ENCODE assay signal across 8 cellular contexts in the genomic region with DNA sequence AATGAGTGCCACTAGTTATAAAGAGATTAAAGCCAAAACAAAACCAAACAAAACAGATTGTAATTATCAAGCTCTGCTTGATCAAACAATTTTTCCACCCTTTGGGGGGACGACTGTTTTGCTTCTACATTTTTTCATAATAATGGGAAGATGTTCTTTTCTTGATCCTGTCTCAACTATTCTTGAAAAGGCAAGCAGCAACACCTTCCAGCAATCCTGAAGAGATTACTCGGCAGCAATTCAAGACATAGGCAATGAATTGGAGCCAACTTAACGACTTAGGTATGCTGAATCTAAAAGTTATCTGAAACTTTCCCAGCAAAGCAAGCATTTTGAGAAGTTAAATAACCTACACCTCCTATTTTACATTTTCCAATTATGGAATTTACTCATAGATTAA.
"Had no signal": no experiment of that assay in that cellular context is flagged by ENCODE, and none has a peak within 500 bp of the region (broad histone marks: within the 10 kb centered on the region; RNA-seq: fewer than 3 reads in every experiment).

No MANE protein-coding gene starts in this region.

- H2AFZ ChIP-seq: GM23248 had no signal

- H3K4me1 ChIP-seq: HAP-1 had no signal

- H3K9me3 ChIP-seq: HAP-1 had no signal

- H3K4me3 ChIP-seq: GM23248, HAP-1 had no signal

- ATAC-seq: HCT116, HepG2 had no signal

- H3K27ac ChIP-seq: GM23248, HL-60 had no signal

- H3K36me3 ChIP-seq: HAP-1 had no signal

- H3K9ac ChIP-seq: GM23248 had no signal

- FAIRE-seq: HepG2 had no signal

- DNase-seq: GM23248, GOT3, H7, HFFc6 had no signal
